Comparison of ENCODE assay signal across 1 cellular context in the genomic region with DNA sequence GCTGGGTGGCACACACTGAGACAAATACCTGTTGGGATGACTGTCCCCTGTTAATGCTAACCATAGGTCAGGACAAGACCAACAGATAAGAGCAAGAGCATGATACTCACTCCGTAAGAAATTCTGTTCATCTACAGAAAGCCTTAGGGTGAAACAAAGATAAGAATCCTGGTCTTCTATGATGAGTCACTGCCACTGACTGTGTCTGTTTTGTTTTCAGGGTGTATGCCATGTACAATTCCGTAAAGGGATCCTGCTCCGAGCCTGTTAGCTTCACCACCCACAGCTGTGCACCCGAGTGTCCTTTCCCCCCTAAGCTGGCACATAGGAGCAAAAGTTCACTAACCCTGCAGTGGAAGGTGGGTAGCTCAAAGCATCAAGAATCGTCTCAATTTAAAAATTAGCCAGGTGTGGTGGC.
TF ChIP-seq lines count a peak whose summit lies in the region.

No MANE protein-coding gene starts in this region.

TF ChIP-seq in K562, 482 proteins besides CTCF, POLR2A, EP300 and RAD21 (continued from another document and continues in another):
- TF ChIP-seq, protein P1, sequence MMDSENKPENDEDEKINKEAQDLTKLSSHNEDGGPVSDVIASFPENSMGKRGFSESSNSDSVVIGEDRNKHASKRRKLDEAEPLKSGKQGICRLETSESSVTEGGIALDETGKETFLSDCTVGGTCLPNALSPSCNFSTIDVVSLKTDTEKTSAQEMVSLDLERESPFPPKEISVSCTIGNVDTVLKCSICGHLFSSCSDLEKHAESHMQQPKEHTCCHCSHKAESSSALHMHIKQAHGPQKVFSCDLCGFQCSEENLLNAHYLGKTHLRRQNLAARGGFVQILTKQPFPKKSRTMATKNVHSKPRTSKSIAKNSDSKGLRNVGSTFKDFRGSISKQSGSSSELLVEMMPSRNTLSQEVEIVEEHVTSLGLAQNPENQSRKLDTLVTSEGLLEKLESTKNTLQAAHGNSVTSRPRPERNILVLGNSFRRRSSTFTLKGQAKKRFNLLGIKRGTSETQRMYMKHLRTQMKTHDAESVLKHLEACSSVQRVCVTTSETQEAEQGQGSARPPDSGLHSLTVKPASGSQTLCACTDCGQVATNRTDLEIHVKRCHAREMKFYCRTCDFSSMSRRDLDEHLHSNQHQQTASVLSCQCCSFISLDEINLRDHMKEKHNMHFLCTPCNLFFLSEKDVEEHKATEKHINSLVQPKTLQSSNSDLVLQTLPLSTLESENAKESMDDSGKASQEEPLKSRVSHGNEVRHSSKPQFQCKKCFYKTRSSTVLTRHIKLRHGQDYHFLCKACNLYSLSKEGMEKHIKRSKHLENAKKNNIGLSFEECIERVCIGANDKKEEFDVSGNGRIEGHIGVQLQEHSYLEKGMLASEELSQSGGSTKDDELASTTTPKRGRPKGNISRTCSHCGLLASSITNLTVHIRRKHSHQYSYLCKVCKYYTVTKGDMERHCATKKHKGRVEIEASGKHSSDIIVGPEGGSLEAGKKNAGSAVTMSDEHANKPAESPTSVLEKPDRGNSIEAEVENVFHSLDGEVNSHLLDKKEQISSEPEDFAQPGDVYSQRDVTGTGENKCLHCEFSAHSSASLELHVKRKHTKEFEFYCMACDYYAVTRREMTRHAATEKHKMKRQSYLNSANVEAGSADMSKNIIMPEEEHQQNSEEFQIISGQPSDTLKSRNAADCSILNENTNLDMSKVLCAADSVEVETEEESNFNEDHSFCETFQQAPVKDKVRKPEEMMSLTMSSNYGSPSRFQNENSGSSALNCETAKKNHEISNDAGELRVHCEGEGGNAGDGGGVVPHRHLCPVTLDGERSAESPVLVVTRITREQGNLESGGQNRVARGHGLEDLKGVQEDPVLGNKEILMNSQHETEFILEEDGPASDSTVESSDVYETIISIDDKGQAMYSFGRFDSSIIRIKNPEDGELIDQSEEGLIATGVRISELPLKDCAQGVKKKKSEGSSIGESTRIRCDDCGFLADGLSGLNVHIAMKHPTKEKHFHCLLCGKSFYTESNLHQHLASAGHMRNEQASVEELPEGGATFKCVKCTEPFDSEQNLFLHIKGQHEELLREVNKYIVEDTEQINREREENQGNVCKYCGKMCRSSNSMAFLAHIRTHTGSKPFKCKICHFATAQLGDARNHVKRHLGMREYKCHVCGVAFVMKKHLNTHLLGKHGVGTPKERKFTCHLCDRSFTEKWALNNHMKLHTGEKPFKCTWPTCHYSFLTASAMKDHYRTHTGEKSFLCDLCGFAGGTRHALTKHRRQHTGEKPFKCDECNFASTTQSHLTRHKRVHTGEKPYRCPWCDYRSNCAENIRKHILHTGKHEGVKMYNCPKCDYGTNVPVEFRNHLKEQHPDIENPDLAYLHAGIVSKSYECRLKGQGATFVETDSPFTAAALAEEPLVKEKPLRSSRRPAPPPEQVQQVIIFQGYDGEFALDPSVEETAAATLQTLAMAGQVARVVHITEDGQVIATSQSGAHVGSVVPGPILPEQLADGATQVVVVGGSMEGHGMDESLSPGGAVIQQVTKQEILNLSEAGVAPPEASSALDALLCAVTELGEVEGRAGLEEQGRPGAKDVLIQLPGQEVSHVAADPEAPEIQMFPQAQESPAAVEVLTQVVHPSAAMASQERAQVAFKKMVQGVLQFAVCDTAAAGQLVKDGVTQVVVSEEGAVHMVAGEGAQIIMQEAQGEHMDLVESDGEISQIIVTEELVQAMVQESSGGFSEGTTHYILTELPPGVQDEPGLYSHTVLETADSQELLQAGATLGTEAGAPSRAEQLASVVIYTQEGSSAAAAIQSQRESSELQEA (IDR thresholded peaks at IDR 0.05; ENCODE audit: low read depth), result no peak
- TF ChIP-seq ZNF644 (tag; IDR thresholded peaks at IDR 0.05; ENCODE audit: low read depth) (0 out of 2 replicates have a peak, but pooled peaks have one; percentile 68), JUNB (CRISPR knock-in tag; conservative IDR thresholded peaks at IDR 0.05) (peak; percentile 51; the same call in 1 of the 2 replicates), DPF2 (IDR thresholded peaks at IDR 0.05) (peak; percentile 91), MAFF (IDR thresholded peaks at IDR 0.05; ENCODE audit: low read length) (peak; percentile 54; the same call in 1 of the 2 replicates), TRIM24 (IDR thresholded peaks at IDR 0.05) (peak in 1 of 2 experiments; percentile 40; a peak in 1 of 4 replicates), NBN (IDR thresholded peaks at IDR 0.05; ENCODE audit: low read depth) (0 out of 2 replicates have a peak, but pooled peaks have one; percentile 24), NFE2 (IDR thresholded peaks at IDR 0.05; ENCODE audit: low read depth) (peak; percentile 75), MAFK (IDR thresholded peaks at IDR 0.05; ENCODE audit: low read length) (peak; percentile 38; the same call in 1 of the 2 replicates), PYGO2 (tag; IDR thresholded peaks at IDR 0.05) (peak; percentile 23; the same call in 1 of the 2 replicates), KLF10 (CRISPR knock-in tag; IDR thresholded peaks at IDR 0.05) (no peak), STAT5A (IDR thresholded peaks at IDR 0.05; ENCODE audit: borderline replicate concordance, low read length) (0 out of 2 replicates have a peak, but pooled peaks have one; percentile 11), HMGN3 (IDR thresholded peaks at IDR 0.05; ENCODE audit: borderline replicate concordance, extremely low read depth, insufficient read length, low read depth, low read length) (peak; percentile 47), TAL1 (IDR thresholded peaks at IDR 0.05) (0 out of 2 replicates have a peak, but pooled peaks have one; percentile 14), FOS (IDR thresholded peaks at IDR 0.05; ENCODE audit: extremely low read depth, insufficient read length) (peak; percentile 46), EGR1 (conservative IDR thresholded peaks at IDR 0.05) (no peak), CBFA2T2 (conservative IDR thresholded peaks at IDR 0.05) (peak; percentile 45; the same call in 1 of the 2 replicates), CTBP1 (IDR thresholded peaks at IDR 0.05; ENCODE audit: borderline replicate concordance) (peak; percentile 69; the same call in 1 of the 2 replicates), SMARCC2 (IDR thresholded peaks at IDR 0.05; ENCODE audit: low read depth) (0 out of 2 replicates have a peak, but pooled peaks have one; percentile 39), SMARCE1 (IDR thresholded peaks at IDR 0.05) (peak; percentile 86), JUND (IDR thresholded peaks at IDR 0.05; ENCODE audit: borderline replicate concordance, low read depth, low read length) (peak; percentile 95), JUND (tag; IDR thresholded peaks at IDR 0.05; ENCODE audit: borderline replicate concordance, low read depth, low read length) (peak; percentile 95), FOXM1 (IDR thresholded peaks at IDR 0.05; ENCODE audit: low read depth) (0 out of 2 replicates have a peak, but pooled peaks have one; percentile 7), FOXM1 (CRISPR knock-in tag; IDR thresholded peaks at IDR 0.05; ENCODE audit: low read depth) (no peak), ZNF583 (CRISPR knock-in tag; IDR thresholded peaks at IDR 0.05) (no peak), POLR2AphosphoS5 (IDR thresholded peaks at IDR 0.05; ENCODE audit: control insufficient read depth, insufficient read depth, low read depth, low read length) (0 out of 2 replicates have a peak, but pooled peaks have one; percentile 26), YBX1 (IDR thresholded peaks at IDR 0.05) (no peak), ARID1B (IDR thresholded peaks at IDR 0.05) (peak; percentile 85), ZNF316 (IDR thresholded peaks at IDR 0.05) (peak; percentile 46; the same call in 1 of the 2 replicates), MTF1 (CRISPR knock-in tag; IDR thresholded peaks at IDR 0.05; ENCODE audit: borderline replicate concordance) (no peak), MAFG (tag; conservative IDR thresholded peaks at IDR 0.05) (peak; percentile 70), FOXA3 (CRISPR knock-in tag; conservative IDR thresholded peaks at IDR 0.05 in 1 of 2, IDR thresholded peaks at IDR 0.05 in 1 of 2) (no peak), SIN3B (IDR thresholded peaks at IDR 0.05; ENCODE audit: low read depth) (no peak)
- TF ChIP-seq, protein P2, sequence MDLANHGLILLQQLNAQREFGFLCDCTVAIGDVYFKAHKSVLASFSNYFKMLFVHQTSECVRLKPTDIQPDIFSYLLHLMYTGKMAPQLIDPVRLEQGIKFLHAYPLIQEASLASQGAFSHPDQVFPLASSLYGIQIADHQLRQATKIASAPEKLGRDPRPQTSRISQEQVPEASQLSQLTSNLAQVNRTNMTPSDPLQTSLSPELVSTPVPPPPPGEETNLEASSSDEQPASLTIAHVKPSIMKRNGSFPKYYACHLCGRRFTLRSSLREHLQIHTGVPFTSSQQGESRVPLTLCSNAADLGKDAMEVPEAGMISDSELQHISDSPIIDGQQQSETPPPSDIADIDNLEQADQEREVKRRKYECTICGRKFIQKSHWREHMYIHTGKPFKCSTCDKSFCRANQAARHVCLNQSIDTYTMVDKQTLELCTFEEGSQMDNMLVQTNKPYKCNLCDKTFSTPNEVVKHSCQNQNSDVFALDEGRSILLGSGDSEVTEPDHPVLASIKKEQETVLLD (IDR thresholded peaks at IDR 0.05), result 0 out of 2 replicates have a peak, but pooled peaks have one; percentile 36
- TF ChIP-seq, protein P3, sequence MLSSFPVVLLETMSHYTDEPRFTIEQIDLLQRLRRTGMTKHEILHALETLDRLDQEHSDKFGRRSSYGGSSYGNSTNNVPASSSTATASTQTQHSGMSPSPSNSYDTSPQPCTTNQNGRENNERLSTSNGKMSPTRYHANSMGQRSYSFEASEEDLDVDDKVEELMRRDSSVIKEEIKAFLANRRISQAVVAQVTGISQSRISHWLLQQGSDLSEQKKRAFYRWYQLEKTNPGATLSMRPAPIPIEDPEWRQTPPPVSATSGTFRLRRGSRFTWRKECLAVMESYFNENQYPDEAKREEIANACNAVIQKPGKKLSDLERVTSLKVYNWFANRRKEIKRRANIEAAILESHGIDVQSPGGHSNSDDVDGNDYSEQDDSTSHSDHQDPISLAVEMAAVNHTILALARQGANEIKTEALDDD (IDR thresholded peaks at IDR 0.05), result peak; percentile 73
- TF ChIP-seq, protein P4, sequence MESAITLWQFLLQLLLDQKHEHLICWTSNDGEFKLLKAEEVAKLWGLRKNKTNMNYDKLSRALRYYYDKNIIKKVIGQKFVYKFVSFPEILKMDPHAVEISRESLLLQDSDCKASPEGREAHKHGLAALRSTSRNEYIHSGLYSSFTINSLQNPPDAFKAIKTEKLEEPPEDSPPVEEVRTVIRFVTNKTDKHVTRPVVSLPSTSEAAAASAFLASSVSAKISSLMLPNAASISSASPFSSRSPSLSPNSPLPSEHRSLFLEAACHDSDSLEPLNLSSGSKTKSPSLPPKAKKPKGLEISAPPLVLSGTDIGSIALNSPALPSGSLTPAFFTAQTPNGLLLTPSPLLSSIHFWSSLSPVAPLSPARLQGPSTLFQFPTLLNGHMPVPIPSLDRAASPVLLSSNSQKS (CRISPR knock-in tag; IDR thresholded peaks at IDR 0.05), result no peak
- TF ChIP-seq, protein P5, sequence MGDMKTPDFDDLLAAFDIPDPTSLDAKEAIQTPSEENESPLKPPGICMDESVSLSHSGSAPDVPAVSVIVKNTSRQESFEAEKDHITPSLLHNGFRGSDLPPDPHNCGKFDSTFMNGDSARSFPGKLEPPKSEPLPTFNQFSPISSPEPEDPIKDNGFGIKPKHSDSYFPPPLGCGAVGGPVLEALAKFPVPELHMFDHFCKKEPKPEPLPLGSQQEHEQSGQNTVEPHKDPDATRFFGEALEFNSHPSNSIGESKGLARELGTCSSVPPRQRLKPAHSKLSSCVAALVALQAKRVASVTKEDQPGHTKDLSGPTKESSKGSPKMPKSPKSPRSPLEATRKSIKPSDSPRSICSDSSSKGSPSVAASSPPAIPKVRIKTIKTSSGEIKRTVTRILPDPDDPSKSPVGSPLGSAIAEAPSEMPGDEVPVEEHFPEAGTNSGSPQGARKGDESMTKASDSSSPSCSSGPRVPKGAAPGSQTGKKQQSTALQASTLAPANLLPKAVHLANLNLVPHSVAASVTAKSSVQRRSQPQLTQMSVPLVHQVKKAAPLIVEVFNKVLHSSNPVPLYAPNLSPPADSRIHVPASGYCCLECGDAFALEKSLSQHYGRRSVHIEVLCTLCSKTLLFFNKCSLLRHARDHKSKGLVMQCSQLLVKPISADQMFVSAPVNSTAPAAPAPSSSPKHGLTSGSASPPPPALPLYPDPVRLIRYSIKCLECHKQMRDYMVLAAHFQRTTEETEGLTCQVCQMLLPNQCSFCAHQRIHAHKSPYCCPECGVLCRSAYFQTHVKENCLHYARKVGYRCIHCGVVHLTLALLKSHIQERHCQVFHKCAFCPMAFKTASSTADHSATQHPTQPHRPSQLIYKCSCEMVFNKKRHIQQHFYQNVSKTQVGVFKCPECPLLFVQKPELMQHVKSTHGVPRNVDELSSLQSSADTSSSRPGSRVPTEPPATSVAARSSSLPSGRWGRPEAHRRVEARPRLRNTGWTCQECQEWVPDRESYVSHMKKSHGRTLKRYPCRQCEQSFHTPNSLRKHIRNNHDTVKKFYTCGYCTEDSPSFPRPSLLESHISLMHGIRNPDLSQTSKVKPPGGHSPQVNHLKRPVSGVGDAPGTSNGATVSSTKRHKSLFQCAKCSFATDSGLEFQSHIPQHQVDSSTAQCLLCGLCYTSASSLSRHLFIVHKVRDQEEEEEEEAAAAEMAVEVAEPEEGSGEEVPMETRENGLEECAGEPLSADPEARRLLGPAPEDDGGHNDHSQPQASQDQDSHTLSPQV (IDR thresholded peaks at IDR 0.05), result 0 out of 2 replicates have a peak, but pooled peaks have one; percentile 56
- TF ChIP-seq, protein P6, sequence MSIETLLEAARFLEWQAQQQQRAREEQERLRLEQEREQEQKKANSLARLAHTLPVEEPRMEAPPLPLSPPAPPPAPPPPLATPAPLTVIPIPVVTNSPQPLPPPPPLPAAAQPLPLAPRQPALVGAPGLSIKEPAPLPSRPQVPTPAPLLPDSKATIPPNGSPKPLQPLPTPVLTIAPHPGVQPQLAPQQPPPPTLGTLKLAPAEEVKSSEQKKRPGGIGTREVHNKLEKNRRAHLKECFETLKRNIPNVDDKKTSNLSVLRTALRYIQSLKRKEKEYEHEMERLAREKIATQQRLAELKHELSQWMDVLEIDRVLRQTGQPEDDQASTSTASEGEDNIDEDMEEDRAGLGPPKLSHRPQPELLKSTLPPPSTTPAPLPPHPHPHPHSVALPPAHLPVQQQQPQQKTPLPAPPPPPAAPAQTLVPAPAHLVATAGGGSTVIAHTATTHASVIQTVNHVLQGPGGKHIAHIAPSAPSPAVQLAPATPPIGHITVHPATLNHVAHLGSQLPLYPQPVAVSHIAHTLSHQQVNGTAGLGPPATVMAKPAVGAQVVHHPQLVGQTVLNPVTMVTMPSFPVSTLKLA (conservative IDR thresholded peaks at IDR 0.05), result 0 out of 4 replicates have a peak, but pooled peaks of 1 of the 2 experiments have one; percentile 30
- TF ChIP-seq, protein P7, sequence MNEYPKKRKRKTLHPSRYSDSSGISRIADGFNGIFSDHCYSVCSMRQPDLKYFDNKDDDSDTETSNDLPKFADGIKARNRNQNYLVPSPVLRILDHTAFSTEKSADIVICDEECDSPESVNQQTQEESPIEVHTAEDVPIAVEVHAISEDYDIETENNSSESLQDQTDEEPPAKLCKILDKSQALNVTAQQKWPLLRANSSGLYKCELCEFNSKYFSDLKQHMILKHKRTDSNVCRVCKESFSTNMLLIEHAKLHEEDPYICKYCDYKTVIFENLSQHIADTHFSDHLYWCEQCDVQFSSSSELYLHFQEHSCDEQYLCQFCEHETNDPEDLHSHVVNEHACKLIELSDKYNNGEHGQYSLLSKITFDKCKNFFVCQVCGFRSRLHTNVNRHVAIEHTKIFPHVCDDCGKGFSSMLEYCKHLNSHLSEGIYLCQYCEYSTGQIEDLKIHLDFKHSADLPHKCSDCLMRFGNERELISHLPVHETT (CRISPR knock-in tag; conservative IDR thresholded peaks at IDR 0.05 in 1 of 2, IDR thresholded peaks at IDR 0.05 in 1 of 2), result 0 out of 4 replicates have a peak, but pooled peaks of 1 of the 2 experiments have one; percentile 28
